Comparison of ENCODE assay signal across 8 cellular contexts in the genomic region with DNA sequence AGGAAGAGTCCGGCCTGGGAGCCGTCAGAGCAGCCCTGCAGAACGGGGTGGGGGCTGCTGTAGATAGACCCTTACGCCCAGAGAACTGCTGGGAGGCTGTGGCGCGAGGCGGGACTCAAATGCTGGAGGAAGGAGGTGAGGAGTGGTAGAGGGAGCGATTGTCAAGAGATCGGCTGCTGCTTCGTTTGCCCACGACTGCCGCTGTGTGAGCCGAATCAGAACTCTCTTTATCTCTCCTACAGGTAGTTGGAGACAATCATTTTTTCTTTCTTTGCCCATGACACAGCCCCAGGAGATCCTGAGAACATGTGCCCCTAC. TPM values are rescaled to one million over a fixed set of nuclear protein-coding genes. Genes with fewer than 3 reads are reported as not detected.
A peak's percentile ranks its signal among the peaks of the same experiment; 100 is the strongest.
DNase-seq lines count a peak whose midpoint lies in the region; ATAC-seq and TF ChIP-seq lines count a peak whose summit lies in the region.

No MANE protein-coding gene starts in this region.

- H3K27me3 ChIP-seq in KMS-11 (ENCODE audit: insufficient read depth, low read depth), result no peaks in the 10 kb centered on the region

- H3K4me3 ChIP-seq in KMS-11 (IDR thresholded peaks at IDR 0.05; ENCODE audit: insufficient read depth, low read depth, low read length), result peak overlapping the region; percentile 73
- H3K4me3 ChIP-seq in iPS-18c (ENCODE audit: insufficient read depth, low read depth, low read length), result peak overlapping the region; percentile 99

- H3K4me1 Mint-ChIP-seq in stimulated activated naive B cell treated with anti-CD40 and anti-IgM and Interleukin-4, amounts not matched to agents 10 μg/mL and 1 μg/mL and 100 μg/mL, for 72 hours, result peaks cover 26 to 69% of the 10 kb centered on the region in 2 donors

- no peaks in the 10 kb centered on the region for H4K20me1 ChIP-seq in KMS-11 (ENCODE audit: insufficient read depth)

- H3K27ac ChIP-seq in KMS-11, result peak overlapping the region; percentile 41

- peak overlapping the region; percentile 95 to 99 for H3K27ac Mint-ChIP-seq in activated naive CD4-positive, alpha-beta T cell treated with anti-CD3 and anti-CD28 coated beads, Interleukin-2, amount 50 U/mL, for 72 hours
- H3K27ac Mint-ChIP-seq in stimulated activated naive B cell treated with anti-CD40 and anti-IgM and Interleukin-4, amounts not matched to agents 10 μg/mL and 1 μg/mL and 100 μg/mL, for 72 hours, result peak overlapping the region; percentile 99

- peak overlapping the region; percentile 76 for H3K4me2 ChIP-seq in KMS-11

- peaks cover 36% of the 10 kb centered on the region for H3K4me1 ChIP-seq in KMS-11 (ENCODE audit: low read depth, poor library complexity, severe bottlenecking)

- no peaks in the 10 kb centered on the region for H3K9me3 ChIP-seq in iPS-18c (ENCODE audit: control insufficient read depth, insufficient read depth, low read length)

- peaks cover 25 to 33% of the 10 kb centered on the region in 2 donors for H3K36me3 Mint-ChIP-seq in activated naive CD4-positive, alpha-beta T cell treated with anti-CD3 and anti-CD28 coated beads, Interleukin-2, amount 50 U/mL, for 72 hours
- peaks cover 21 to 30% of the 10 kb centered on the region in 2 donors for H3K36me3 Mint-ChIP-seq in stimulated activated naive B cell treated with anti-CD40 and anti-IgM and Interleukin-4, amounts not matched to agents 10 μg/mL and 1 μg/mL and 100 μg/mL, for 72 hours

- peak overlapping the region; percentile 75 for H3K9ac ChIP-seq in KMS-11

- peaks cover 35% of the 10 kb centered on the region for H3K79me2 ChIP-seq in KMS-11 (ENCODE audit: insufficient read depth, low read depth)

- no peak for TF ChIP-seq CTCF in KMS-11 (conservative IDR thresholded peaks at IDR 0.05; ENCODE audit: low read depth, low read length)

- peak overlapping the region; percentile 99 to 100 for H3K4me3 Mint-ChIP-seq in stimulated activated naive B cell treated with anti-CD40 and anti-IgM and Interleukin-4, amounts not matched to agents 10 μg/mL and 1 μg/mL and 100 μg/mL, for 72 hours

- H3K36me3 ChIP-seq in KMS-11 (ENCODE audit: insufficient read depth), result no peaks in the 10 kb centered on the region

- peak; percentile 14 to 23 for ATAC-seq in activated naive CD4-positive, alpha-beta T cell treated with anti-CD3 and anti-CD28 coated beads, Interleukin-2, amount 50 U/mL, for 72 hours
- ATAC-seq in stimulated activated naive B cell treated with anti-CD40 and anti-IgM and Interleukin-4, amounts not matched to agents 10 μg/mL and 1 μg/mL and 100 μg/mL, for 72 hours (replicated peaks), result peak; percentile 22 to 28
- no peak for ATAC-seq in GM18502 (IDR thresholded peaks at IDR 0.05; ENCODE audit: poor library complexity, unreplicated experiment)

- DNase-seq in NOMO-1 treated with DMSO at 0.1 percent for 48 hours (lab: John Stamatoyannopoulos, UW; ENCODE audit: unreplicated experiment) (peak; percentile 34), NOMO-1 (lab: John Stamatoyannopoulos, UW; ENCODE audit: unreplicated experiment in 2 of 2) (no peak), OCI-M2 (lab: John Stamatoyannopoulos, UW; ENCODE audit: unreplicated experiment) (no peak)
- DNase-seq in activated naive CD4-positive, alpha-beta T cell treated with anti-CD3 and anti-CD28 coated beads, Interleukin-2, amount 50 U/mL, for 72 hours (ENCODE audit: low spot score in 2 of 2), result peak in 1 of 2 donors; percentile 42
- no peak for DNase-seq in stimulated activated naive B cell treated with anti-CD40 and anti-IgM and Interleukin-4, amounts not matched to agents 10 μg/mL and 1 μg/mL and 100 μg/mL, for 72 hours

- H2AFZ ChIP-seq in KMS-11 (ENCODE audit: low read depth), result peak overlapping the region; percentile 85

- no peaks in the 10 kb centered on the region for H3K27me3 Mint-ChIP-seq in stimulated activated naive B cell treated with anti-CD40 and anti-IgM and Interleukin-4, amounts not matched to agents 10 μg/mL and 1 μg/mL and 100 μg/mL, for 72 hours

- H3K9me3 Mint-ChIP-seq in activated naive CD4-positive, alpha-beta T cell treated with anti-CD3 and anti-CD28 coated beads, Interleukin-2, amount 50 U/mL, for 72 hours, result no peaks in the 10 kb centered on the region
- H3K9me3 Mint-ChIP-seq in stimulated activated naive B cell treated with anti-CD40 and anti-IgM and Interleukin-4, amounts not matched to agents 10 μg/mL and 1 μg/mL and 100 μg/mL, for 72 hours, result no peaks in the 10 kb centered on the region

RNA-seq across cellular contexts. Expression of a gene that starts 0.4 kb away (rescaled TPM):
- total RNA-seq in activated naive CD4-positive, alpha-beta T cell treated with anti-CD3 and anti-CD28 coated beads, Interleukin-2, amount 50 U/mL, for 72 hours, result 10 to 100 TPM in 1 of 2 donors, 1 to 10 TPM in 1; 8.3 to 10.3 TPM

RNA-seq across cellular contexts. Expression of a gene that starts 26.6 kb away (rescaled TPM):
- total RNA-seq in activated naive CD4-positive, alpha-beta T cell treated with anti-CD3 and anti-CD28 coated beads, Interleukin-2, amount 50 U/mL, for 72 hours, result 1,000 to 10,000 TPM; 1,789 to 1,979 TPM

RNA-seq across cellular contexts. Expression of a gene that starts 26.7 kb away (rescaled TPM):
- 10 to 100 TPM; 20.1 to 24.4 TPM for total RNA-seq in activated naive CD4-positive, alpha-beta T cell treated with anti-CD3 and anti-CD28 coated beads, Interleukin-2, amount 50 U/mL, for 72 hours

RNA-seq across cellular contexts. Expression of a gene that starts 27.7 kb away (rescaled TPM):
- 1 to 10 TPM; 1.4 to 1.7 TPM for total RNA-seq in activated naive CD4-positive, alpha-beta T cell treated with anti-CD3 and anti-CD28 coated beads, Interleukin-2, amount 50 U/mL, for 72 hours
